Comparison of ENCODE assay signal across 15 cellular contexts in genomic region chr1:47617381-47618221, GRCh38.
DNase-seq lines count a peak whose midpoint lies in the region; TF ChIP-seq lines count a peak whose summit lies in the region.
"Had no signal": no experiment of that assay in that cellular context is flagged by ENCODE, and none has a peak within 500 bp of the region (broad histone marks: within the 10 kb centered on the region; RNA-seq: fewer than 3 reads in every experiment).

No MANE protein-coding gene starts in this region.

- no peak overlapping the region for H3K4me3 Mint-ChIP-seq in activated CD4-positive, alpha-beta memory T cell treated with anti-CD3 and anti-CD28 coated beads, Interleukin-2, amount 10 ng/mL, durations not matched to agents 7 days and 5 days
- no peak overlapping the region for H3K4me3 Mint-ChIP-seq in activated CD4-positive, alpha-beta memory T cell treated with anti-CD3 and anti-CD28 coated beads for 36 hours
- H3K4me3 Mint-ChIP-seq in endodermal cell, result no peak overlapping the region
- H3K4me3 Mint-ChIP-seq: CD4-positive, CD25-positive, alpha-beta regulatory T cell had no signal

- no peaks in the 10 kb centered on the region for H3K9me3 Mint-ChIP-seq in activated CD4-positive, alpha-beta memory T cell treated with anti-CD3 and anti-CD28 coated beads, Interleukin-2, amount 10 ng/mL, durations not matched to agents 7 days and 5 days
- no peaks in the 10 kb centered on the region for H3K9me3 Mint-ChIP-seq in activated CD4-positive, alpha-beta memory T cell treated with anti-CD3 and anti-CD28 coated beads for 36 hours
- H3K9me3 Mint-ChIP-seq in endodermal cell, result no peaks in the 10 kb centered on the region

- no peaks in the 10 kb centered on the region for H3K9me3 ChIP-seq in endodermal cell (ENCODE audit: control insufficient read depth, low read length)
- H3K9me3 ChIP-seq: BE2C, Caco-2 had no signal

- no peak overlapping the region for H3K9ac ChIP-seq in endodermal cell (ENCODE audit: extremely low read depth, low read length, poor library complexity, severe bottlenecking)
- H3K9ac ChIP-seq in rectal smooth muscle tissue (ENCODE audit: low read length), result peak overlapping the region; percentile 6

- in situ Hi-C loops in G401 (cut with HindIII; ENCODE audit: low sequenced_read_pairs), result no loop called here

- peaks cover 10% of the 10 kb centered on the region for H3K27me3 Mint-ChIP-seq in activated CD4-positive, alpha-beta memory T cell treated with anti-CD3 and anti-CD28 coated beads, Interleukin-2, amount 10 ng/mL, durations not matched to agents 7 days and 5 days
- peaks cover 6% of the 10 kb centered on the region for H3K27me3 Mint-ChIP-seq in activated CD4-positive, alpha-beta memory T cell treated with anti-CD3 and anti-CD28 coated beads for 36 hours
- H3K27me3 Mint-ChIP-seq in endodermal cell (ENCODE audit: insufficient read depth), result peaks cover 27% of the 10 kb centered on the region
- H3K27me3 Mint-ChIP-seq: CD4-positive, CD25-positive, alpha-beta regulatory T cell had no signal

- intact Hi-C loops in activated CD4-positive, alpha-beta memory T cell treated with anti-CD3 and anti-CD28 coated beads for 36 hours (cut with micrococcal nuclease), result no loop called here

- WGBS in endodermal cell (ENCODE audit: insufficient coverage in 1 of 2, insufficient read length in 1 of 2), 2 experiments, result 92 to 100% methylated on average over 4 to 6 of the region's 6 CpGs

- H3K4me3 ChIP-seq in endodermal cell (ENCODE audit: low read length), result no peak overlapping the region
- no peak overlapping the region for H3K4me3 ChIP-seq in rectal smooth muscle tissue (ENCODE audit: low read length)

- no peak overlapping the region for H3K27ac Mint-ChIP-seq in activated CD4-positive, alpha-beta memory T cell treated with anti-CD3 and anti-CD28 coated beads, Interleukin-2, amount 10 ng/mL, durations not matched to agents 7 days and 5 days
- H3K27ac Mint-ChIP-seq in activated CD4-positive, alpha-beta memory T cell treated with anti-CD3 and anti-CD28 coated beads for 36 hours, result no peak overlapping the region
- H3K27ac Mint-ChIP-seq in endodermal cell, result no peak overlapping the region
- H3K27ac Mint-ChIP-seq: CD4-positive, CD25-positive, alpha-beta regulatory T cell had no signal

- H3K4me1 Mint-ChIP-seq in activated CD4-positive, alpha-beta memory T cell treated with anti-CD3 and anti-CD28 coated beads, Interleukin-2, amount 10 ng/mL, durations not matched to agents 7 days and 5 days, result no peaks in the 10 kb centered on the region
- H3K4me1 Mint-ChIP-seq in activated CD4-positive, alpha-beta memory T cell treated with anti-CD3 and anti-CD28 coated beads for 36 hours (ENCODE audit: low read depth), result no peaks in the 10 kb centered on the region
- H3K4me1 Mint-ChIP-seq in endodermal cell, result peaks cover 1% of the 10 kb centered on the region
- H3K4me1 Mint-ChIP-seq: CD4-positive, CD25-positive, alpha-beta regulatory T cell had no signal

- H3K4me1 ChIP-seq in endodermal cell (ENCODE audit: control insufficient read depth, insufficient read depth, low read length) (no peaks in the 10 kb centered on the region), rectal smooth muscle tissue (ENCODE audit: control insufficient read depth, insufficient read depth, low read length) (no peaks in the 10 kb centered on the region)
- H3K4me1 ChIP-seq: BE2C had no signal

- no peak for TF ChIP-seq CTCF in endodermal cell (conservative IDR thresholded peaks at IDR 0.05)

- no peaks in the 10 kb centered on the region for H3K36me3 Mint-ChIP-seq in activated CD4-positive, alpha-beta memory T cell treated with anti-CD3 and anti-CD28 coated beads, Interleukin-2, amount 10 ng/mL, durations not matched to agents 7 days and 5 days (ENCODE audit: low read depth)
- H3K36me3 Mint-ChIP-seq in activated CD4-positive, alpha-beta memory T cell treated with anti-CD3 and anti-CD28 coated beads for 36 hours, result no peaks in the 10 kb centered on the region
- no peaks in the 10 kb centered on the region for H3K36me3 Mint-ChIP-seq in endodermal cell (ENCODE audit: low read depth)
- H3K36me3 Mint-ChIP-seq: CD4-positive, CD25-positive, alpha-beta regulatory T cell had no signal

- H3K36me3 ChIP-seq in endodermal cell (ENCODE audit: control insufficient read depth, insufficient read depth, low read length), result no peaks in the 10 kb centered on the region
- H3K36me3 ChIP-seq in rectal smooth muscle tissue (ENCODE audit: control insufficient read depth, insufficient read depth, low read length), result no peaks in the 10 kb centered on the region
- H3K36me3 ChIP-seq: BE2C had no signal

- peaks cover 17% of the 10 kb centered on the region for H3K27me3 ChIP-seq in endodermal cell (ENCODE audit: control insufficient read depth, insufficient read depth, low read length, poor library complexity, severe bottlenecking)
- H3K27me3 ChIP-seq in rectal smooth muscle tissue (ENCODE audit: control insufficient read depth, insufficient read depth, low read length), result no peaks in the 10 kb centered on the region
- H3K27me3 ChIP-seq: BE2C had no signal

- peak; percentile 5 for DNase-seq in activated CD4-positive, alpha-beta memory T cell treated with anti-CD3 and anti-CD28 coated beads, Interleukin-2, amount 10 ng/mL, durations not matched to agents 7 days and 5 days
- no peak for DNase-seq in activated CD4-positive, alpha-beta memory T cell treated with anti-CD3 and anti-CD28 coated beads for 36 hours
- DNase-seq in activated CD8-positive, alpha-beta memory T cell treated with anti-CD3 and anti-CD28 coated beads, Interleukin-2, amount 50 U/mL, for 48 hours, result peak; percentile 26
- DNase-seq in endodermal cell (peak; percentile 17), G401 (ENCODE audit: low spot score) (no peak), T1000 (lab: John Stamatoyannopoulos, UW) (no peak), NCI-H1092 treated with DMSO at 0.1 percent for 48 hours (lab: John Stamatoyannopoulos, UW) (no peak)
- DNase-seq: 8988T; Caco-2; CD4-positive, CD25-positive, alpha-beta regulatory T cell; KBM-7; NCI-H1694 treated with DMSO at 0.1 percent for 48 hours; SHP77 had no signal

- CTCF ChIA-PET in activated CD4-positive, alpha-beta memory T cell treated with anti-CD3 and anti-CD28 coated beads, Interleukin-2, amount 10 ng/mL, durations not matched to agents 7 days and 5 days (lab: Charles Lee), result no interaction called here
- CTCF ChIA-PET in activated CD4-positive, alpha-beta memory T cell treated with anti-CD3 and anti-CD28 coated beads for 36 hours (lab: Charles Lee), result interaction anchor here (1.6 kb wide), 1 partner anchor 182 kb away, joined by 3 read pairs; no protein-coding TSS in a partner anchor

- H3K27ac ChIP-seq in endodermal cell (ENCODE audit: low read depth, low read length) (no peak overlapping the region), rectal smooth muscle tissue (ENCODE audit: low read depth, low read length) (no peak overlapping the region)

- POLR2A ChIA-PET in activated CD4-positive, alpha-beta memory T cell treated with anti-CD3 and anti-CD28 coated beads, Interleukin-2, amount 10 ng/mL, durations not matched to agents 7 days and 5 days (lab: Charles Lee), result no interaction called here
- POLR2A ChIA-PET in activated CD4-positive, alpha-beta memory T cell treated with anti-CD3 and anti-CD28 coated beads for 36 hours (lab: Charles Lee), result no interaction called here

Comparison
In these comparisons a context has a peak if more than half of its experiments do, and no peak if none do; other contexts are left out.
1. DNase-seq: peak in activated CD4-positive, alpha-beta memory T cell treated with anti-CD3 and anti-CD28 coated beads, Interleukin-2, amount 10 ng/mL, durations not matched to agents 7 days and 5 days (single experiment), activated CD8-positive, alpha-beta memory T cell treated with anti-CD3 and anti-CD28 coated beads, Interleukin-2, amount 50 U/mL, for 48 hours (single experiment) and endodermal cell (single experiment); none in activated CD4-positive, alpha-beta memory T cell treated with anti-CD3 and anti-CD28 coated beads for 36 hours (single experiment), G401 (single experiment), T1000 (single experiment) and NCI-H1092 treated with DMSO at 0.1 percent for 48 hours (single experiment).